ENCODE assay signal across 8 cellular contexts in genomic region chr5:111224561-111224989, GRCh38. TPM values are rescaled to one million over a fixed set of nuclear protein-coding genes. Genes with fewer than 3 reads are reported as not detected.
DNase-seq lines count a peak whose midpoint lies in the region; ATAC-seq and TF ChIP-seq lines count a peak whose summit lies in the region.

No MANE protein-coding gene starts in this region.

- no peaks in the 10 kb centered on the region for H3K36me3 ChIP-seq in breast epithelium
- H3K36me3 ChIP-seq in muscle layer of colon (ENCODE audit: insufficient read depth, low read length), result no peaks in the 10 kb centered on the region
- H3K36me3 ChIP-seq in upper lobe of left lung, result no peaks in the 10 kb centered on the region

- H3K4me3 ChIP-seq in breast epithelium, result peak overlapping the region; percentile 48 to 81 (median 60)
- H3K4me3 ChIP-seq in muscle layer of colon (ENCODE audit: low read depth in 1 of 2, low read length in 2 of 2), result peak overlapping the region; percentile 52 to 53
- H3K4me3 ChIP-seq in upper lobe of left lung, result peak overlapping the region; percentile 40 to 65 (median 52)

- H3K27ac ChIP-seq in breast epithelium (no peak overlapping the region), muscle layer of colon (ENCODE audit: low read depth, low read length) (no peak overlapping the region), upper lobe of left lung (peak overlapping the region in 1 of 4 donors; percentile 58)

- H3K27me3 ChIP-seq in breast epithelium, result peaks cover 0 to 27% of the 10 kb centered on the region in 2 donors
- H3K27me3 ChIP-seq in muscle layer of colon (ENCODE audit: control insufficient read depth in 1 of 2, insufficient read depth in 2 of 2, low read length in 2 of 2), result no peaks in the 10 kb centered on the region
- H3K27me3 ChIP-seq in upper lobe of left lung, result peaks cover 0 to 10% (median 4%) of the 10 kb centered on the region in 4 donors

- H3K4me1 ChIP-seq in breast epithelium (no peaks in the 10 kb centered on the region), muscle layer of colon (ENCODE audit: insufficient read depth, low read length) (peaks cover 6% of the 10 kb centered on the region), upper lobe of left lung (peaks cover 10 to 24% (median 15%) of the 10 kb centered on the region in 4 donors)

- in situ Hi-C loops in GM13977 (cut with MboI; ENCODE audit: low pct_unique_long_range_greater_than_20kb, low sequenced_read_pairs, unreplicated experiment), result no loop called here

- no peak for TF ChIP-seq CTCF in GM13977 (IDR thresholded peaks at IDR 0.05; ENCODE audit: extremely low read depth, insufficient read depth, missing control alignments)
- no peak for TF ChIP-seq CTCF in breast epithelium (IDR thresholded peaks at IDR 0.05)
- TF ChIP-seq CTCF in upper lobe of left lung (IDR thresholded peaks at IDR 0.05), result no peak

- 1 to 4% methylated on average over 7 to 31 of the region's 31 CpGs for WGBS in upper lobe of left lung, 2 donors

- DNase-seq in GM13977 (ENCODE audit: low spot score), result peak; percentile 45
- peak; percentile 1 for DNase-seq in HS-27A (ENCODE audit: low read depth)
- no peak for DNase-seq in breast epithelium (ENCODE audit: low spot score in 2 of 2)
- no peak for DNase-seq in upper lobe of left lung
- no peak for DNase-seq in ecto neural progenitor cell (ENCODE audit: low spot score)
- DNase-seq in SKM-1 treated with dmso at 0.1 percent for 144 hours (lab: John Stamatoyannopoulos, UW; ENCODE audit: unreplicated experiment), result no peak

- ATAC-seq in GM21526 (IDR thresholded peaks at IDR 0.05; ENCODE audit: low FRiP score, unreplicated experiment) (peak; percentile 25), upper lobe of left lung (ENCODE audit: low FRiP score in 2 of 2) (peak in 1 of 2 donors; percentile 38)

- no peak overlapping the region for H3K9ac ChIP-seq in muscle layer of colon (ENCODE audit: low read length)

- no peak for TF ChIP-seq EP300 in upper lobe of left lung (IDR thresholded peaks at IDR 0.05)

- H3K9me3 ChIP-seq in breast epithelium (no peaks in the 10 kb centered on the region), muscle layer of colon (ENCODE audit: low read length) (no peaks in the 10 kb centered on the region), upper lobe of left lung (no peaks in the 10 kb centered on the region)

- TF ChIP-seq POLR2A in breast epithelium (IDR thresholded peaks at IDR 0.05) (no peak), upper lobe of left lung (IDR thresholded peaks at IDR 0.05) (no peak)

- intact Hi-C loops in breast epithelium (cut with DNase I; ENCODE audit: low total_unique reads), result loop anchor here (5.0 kb wide), 1 partner anchor 778 kb away; no protein-coding TSS in a partner anchor

RNA-seq across cellular contexts. Expression of gene CAMK4, which starts 0.4 kb away (rescaled TPM):
- total RNA-seq in breast epithelium (1 to 10 TPM in 2 of 3 donors, under 1 TPM in 1; 0.98 to 1.5 (median 1.4) TPM), upper lobe of left lung (10 to 100 TPM in 1 of 6 donors, 1 to 10 TPM in 5; 1.8 to 36.7 (median 2.2) TPM)

Comparison
In these comparisons a context has a peak if more than half of its experiments do, and no peak if none do; other contexts are left out.
1. DNase-seq: peak in GM13977 (single experiment) and HS-27A (single experiment); none in breast epithelium (0 of 2), upper lobe of left lung (0 of 2), ecto neural progenitor cell (single experiment) and SKM-1 treated with dmso at 0.1 percent for 144 hours (single experiment).
2. Peak in every context shown above with its lines, with median percentiles within 50 percentile points of each other: H3K4me3 ChIP-seq.